ENCODE assay signal across 8 cellular contexts in the genomic region with DNA sequence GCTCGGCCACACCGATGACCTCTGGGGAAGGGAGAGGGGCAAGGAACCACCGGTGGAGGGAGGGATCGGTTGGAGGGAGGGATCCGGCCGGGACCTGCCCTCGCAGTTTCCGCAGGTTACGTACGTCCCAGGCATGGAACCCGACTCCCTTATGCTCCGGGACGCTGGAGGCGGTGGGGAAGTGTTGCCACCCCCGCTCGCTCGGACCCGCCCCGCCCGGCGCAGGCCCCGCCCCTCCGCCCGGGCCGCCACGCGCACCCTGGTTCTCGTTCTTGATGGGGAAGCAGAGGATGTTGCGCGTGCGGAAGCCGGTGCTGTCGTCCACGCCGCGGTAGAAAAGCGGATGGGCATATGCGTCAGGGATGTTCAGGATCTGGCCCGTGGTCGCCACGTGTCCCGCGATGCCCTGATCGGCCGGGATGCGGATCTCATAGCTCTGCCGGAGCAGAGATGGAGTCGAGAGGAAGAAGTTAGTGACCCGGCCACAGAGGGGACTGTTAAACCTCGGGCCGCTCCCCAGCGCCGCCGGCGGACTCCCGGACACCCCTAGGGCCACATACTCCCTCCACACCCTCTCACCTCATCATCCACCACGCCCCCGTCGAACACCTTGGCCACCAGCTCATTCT.
DNase-seq lines count a peak whose midpoint lies in the region; ATAC-seq and TF ChIP-seq lines count a peak whose summit lies in the region.

No MANE protein-coding gene starts in this region.

- H3K4me1 ChIP-seq in neutrophil (ENCODE audit: control insufficient read depth in 1 of 2, insufficient read depth in 1 of 2, low read depth in 1 of 2, low read length in 1 of 2) = peaks cover 15 to 20% of the 10 kb centered on the region in 2 experiments
- peaks cover 7 to 23% (median 16%) of the 10 kb centered on the region in 4 donors for H3K4me1 ChIP-seq in upper lobe of left lung
- no peaks in the 10 kb centered on the region for H3K4me1 ChIP-seq in BE2C

- H3K9me3 ChIP-seq in AG04450 (ENCODE audit: control insufficient read depth, insufficient read depth, low read length) (peaks cover 4% of the 10 kb centered on the region; the same call in 1 of the 2 replicates), neutrophil (no peaks in the 10 kb centered on the region), upper lobe of left lung (no peaks in the 10 kb centered on the region), BE2C (no peaks in the 10 kb centered on the region)

- H3K27me3 ChIP-seq in AG04450 (ENCODE audit: control insufficient read depth, insufficient read depth, low read length) (peaks cover 69% of the 10 kb centered on the region), neutrophil (peaks cover 90% of the 10 kb centered on the region), upper lobe of left lung (peaks cover 0 to 10% (median 4%) of the 10 kb centered on the region in 4 donors), BE2C (no peaks in the 10 kb centered on the region)

- H3K4me3 ChIP-seq in AG04450 (ENCODE audit: low read depth, low read length) = peak overlapping the region; percentile 23
- peak overlapping the region in 1 of 2 experiments; percentile 37 for H3K4me3 ChIP-seq in neutrophil (ENCODE audit: low read depth in 1 of 2, low read length in 1 of 2)
- H3K4me3 ChIP-seq in upper lobe of left lung = peak overlapping the region in 3 of 4 donors; percentile 7 to 17 (median 10)
- no peak overlapping the region for H3K4me3 ChIP-seq in BE2C (ENCODE audit: low read depth, low read length)

- peak in 1 of 4 donors; percentile 41 for TF ChIP-seq EP300 in upper lobe of left lung (IDR thresholded peaks at IDR 0.05)

- 9 to 30% methylated on average over 35 to 59 of the region's 59 CpGs for WGBS in upper lobe of left lung, 2 donors

- POLR2A ChIA-PET in AG04450 (lab: Yijun Ruan, JAX) = no interaction called here

- H3K27ac ChIP-seq in AG04450 (ENCODE audit: low read depth, low read length) = no peak overlapping the region
- H3K27ac ChIP-seq in neutrophil = peak overlapping the region; percentile 42
- peak overlapping the region in 1 of 4 donors; percentile 35 for H3K27ac ChIP-seq in upper lobe of left lung

- ATAC-seq in esophagus mucosa = peak; percentile 12
- ATAC-seq in upper lobe of left lung (ENCODE audit: low FRiP score in 2 of 2) = peak; percentile 35 to 78
- ATAC-seq in GM19463 (IDR thresholded peaks at IDR 0.05; ENCODE audit: unreplicated experiment) = no peak

- no peak for TF ChIP-seq CTCF in AG04450 (IDR thresholded peaks at IDR 0.05; ENCODE audit: low read depth, low read length)
- peak; percentile 27 for TF ChIP-seq CTCF in neutrophil (IDR thresholded peaks at IDR 0.05)
- TF ChIP-seq CTCF in upper lobe of left lung (IDR thresholded peaks at IDR 0.05) = no peak
- no peak for TF ChIP-seq CTCF in BE2C (IDR thresholded peaks at IDR 0.05; ENCODE audit: low read depth, low read length)

- DNase-seq in AG04450 (ENCODE audit: low read depth, low spot score) (no peak), upper lobe of left lung (peak; percentile 80 to 96), BE2C (no peak), cerebellar nuclear complex (lab: John Stamatoyannopoulos, UW) (no peak)
- peak; percentile 42 for DNase-seq in activated CD4-positive, alpha-beta T cell treated with anti-CD3 and anti-CD28 coated beads, Interleukin-2, amount 50 U/mL, for 1 hour

- CTCF ChIA-PET in AG04450 (lab: Charles Lee) = interaction anchor here (0.7 to 1.7 kb wide), 4 partner anchors 11 to 113 kb away, joined by 3 to 10 read pairs (median 5); no protein-coding TSS in a partner anchor

- peak in 1 of 4 donors; percentile 18 for TF ChIP-seq POLR2A in upper lobe of left lung (IDR thresholded peaks at IDR 0.05)

- H3K36me3 ChIP-seq in neutrophil (no peaks in the 10 kb centered on the region), upper lobe of left lung (no peaks in the 10 kb centered on the region), BE2C (peaks cover 64% of the 10 kb centered on the region)

Comparison
In these comparisons a context has a peak if more than half of its experiments do, and no peak if none do; other contexts are left out.
1. DNase-seq: peak in activated CD4-positive, alpha-beta T cell treated with anti-CD3 and anti-CD28 coated beads, Interleukin-2, amount 50 U/mL, for 1 hour (single experiment) and upper lobe of left lung (2 of 2); none in AG04450 (single experiment), BE2C (single experiment) and cerebellar nuclear complex (0 of 2).